In genomic region chr18:75607701-75608100, GRCh38 we compare ENCODE assay signal across 24 cellular contexts.
DNase-seq lines count a peak whose midpoint lies in the region; ATAC-seq, FAIRE-seq and TF ChIP-seq lines count a peak whose summit lies in the region.
"Had no signal": no experiment of that assay in that cellular context is flagged by ENCODE, and none has a peak within 500 bp of the region (broad histone marks: within the 10 kb centered on the region; RNA-seq: fewer than 3 reads in every experiment).

No MANE protein-coding gene starts in this region.

- H3K9me3 ChIP-seq in aorta (ENCODE audit: control insufficient read depth, low read length), result no peaks in the 10 kb centered on the region
- H3K9me3 ChIP-seq: SK-N-SH had no signal

- no peak overlapping the region for H3K27ac ChIP-seq in aorta (ENCODE audit: low read depth in 1 of 2, low read length in 2 of 2)
- H3K27ac ChIP-seq: BLaER1 treated with 17β-estradiol and CSF1 and Interleukin-3, amounts not matched to agents 10 nM and 100 nM; GM23248 had no signal

- H3K36me3 ChIP-seq in aorta (ENCODE audit: control insufficient read depth in 1 of 2, insufficient read depth in 2 of 2, low read length in 1 of 2), result no peaks in the 10 kb centered on the region
- H3K36me3 ChIP-seq: BLaER1 treated with 17β-estradiol and CSF1 and Interleukin-3, amounts not matched to agents 10 nM and 100 nM had no signal

- DNase-seq in D721Med (ENCODE audit: insufficient read length, low spot score) (no peak), LHCN-M2 (ENCODE audit: low read depth) (peak; percentile 67), astrocyte of the hippocampus (ENCODE audit: low read depth, low spot score) (peak; percentile 82), myocyte (ENCODE audit: low read depth) (peak; percentile 60), dedifferentiated amniotic fluid mesenchymal stem cell (ENCODE audit: extremely low spot score) (no peak), NCI-H2029 treated with DMSO at 0.1 percent for 48 hours (lab: John Stamatoyannopoulos, UW) (no peak), aorta (no peak)
- DNase-seq in stimulated activated CD4-positive, alpha-beta T cell treated with anti-CD3 and anti-CD28 coated beads, Interleukin-12 subunit alpha, Interleukin-12 subunit beta, amount 100 ng/mL, for 4 hours, result no peak
- DNase-seq: CD8-positive, alpha-beta memory T cell; DMS79 treated with DMSO at 0.1 percent for 48 hours; GM23248; KBM-7; MV-4-11; NCI-H1417 treated with DMSO at 0.1 percent for 48 hours; NCI-H1930; NCI-H345; NCI-H524 treated with DMSO at 0.1 percent for 48 hours; RPMI8226; SHP77 treated with DMSO at 0.1 percent for 48 hours; SK-N-SH had no signal

- WGBS in aorta, 2 donors, result 10 to 25% methylated on average over 2 of the region's 2 CpGs

- TF ChIP-seq CTCF in D721Med (IDR thresholded peaks at IDR 0.05; ENCODE audit: insufficient read depth, missing control alignments), result no peak

- H3K27me3 ChIP-seq in aorta (ENCODE audit: control insufficient read depth in 1 of 2, insufficient read depth in 2 of 2, low read length in 1 of 2), result no peaks in the 10 kb centered on the region
- H3K27me3 ChIP-seq: BLaER1 treated with 17β-estradiol and CSF1 and Interleukin-3, amounts not matched to agents 10 nM and 100 nM had no signal

- H3K4me3 ChIP-seq in aorta (ENCODE audit: low read length in 2 of 2), result no peak overlapping the region
- H3K4me3 ChIP-seq: BLaER1 treated with 17β-estradiol and CSF1 and Interleukin-3, amounts not matched to agents 10 nM and 100 nM; GM23248 had no signal

- peak; percentile 67 for FAIRE-seq in D721Med (lab: Jason Lieb, UNC)
- FAIRE-seq: A204.1, G401.6, HepG2 had no signal

- intact Hi-C loops in aorta (cut with DNase I), result no loop called here

- ATAC-seq in aorta (ENCODE audit: low FRiP score), result no peak
- ATAC-seq: HepG2 had no signal

- H3K4me1 ChIP-seq in aorta (ENCODE audit: control insufficient read depth in 1 of 2, insufficient read depth in 2 of 2, low read length in 2 of 2), result no peaks in the 10 kb centered on the region
- H3K4me1 ChIP-seq: BLaER1 treated with 17β-estradiol and CSF1 and Interleukin-3, amounts not matched to agents 10 nM and 100 nM had no signal

Comparison
In these comparisons a context has a peak if more than half of its experiments do, and no peak if none do; other contexts are left out.
1. DNase-seq: peak in LHCN-M2 (single experiment), astrocyte of the hippocampus (single experiment) and myocyte (single experiment); none in D721Med (single experiment), dedifferentiated amniotic fluid mesenchymal stem cell (single experiment), stimulated activated CD4-positive, alpha-beta T cell treated with anti-CD3 and anti-CD28 coated beads, Interleukin-12 subunit alpha, Interleukin-12 subunit beta, amount 100 ng/mL, for 4 hours (single experiment), NCI-H2029 treated with DMSO at 0.1 percent for 48 hours (single experiment) and aorta (0 of 2).